ENCODE assay signal across 19 cellular contexts in the genomic region with DNA sequence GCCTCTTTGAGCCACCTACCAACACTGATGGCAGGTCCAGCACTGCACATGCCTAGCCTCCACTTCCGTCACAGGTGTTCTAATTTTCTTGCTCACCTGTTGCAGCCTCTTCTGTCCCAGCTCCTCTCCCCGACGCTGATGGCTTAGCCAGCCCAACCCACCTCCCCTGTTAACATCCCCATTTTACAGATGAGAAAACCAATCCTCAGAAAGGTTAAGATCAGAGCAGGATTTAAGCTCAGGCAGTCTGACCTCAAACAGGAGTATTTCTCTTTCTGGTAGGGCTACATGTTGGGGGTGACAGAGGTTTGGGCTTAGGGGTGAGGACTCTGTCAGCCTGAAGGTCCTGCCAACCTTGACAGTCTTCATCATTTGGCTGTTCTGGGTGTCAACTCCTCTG.
A peak's percentile ranks its signal among the peaks of the same experiment; 100 is the strongest.
DNase-seq lines count a peak whose midpoint lies in the region; ATAC-seq and TF ChIP-seq lines count a peak whose summit lies in the region.
"Had no signal": no experiment of that assay in that cellular context is flagged by ENCODE, and none has a peak within 500 bp of the region (broad histone marks: within the 10 kb centered on the region; RNA-seq: fewer than 3 reads in every experiment).

No MANE protein-coding gene starts in this region.

- TF ChIP-seq CTCF in heart right ventricle (IDR thresholded peaks at IDR 0.05) (no peak), sigmoid colon (IDR thresholded peaks at IDR 0.05) (no peak)

- H3K36me3 ChIP-seq in heart right ventricle (no peaks in the 10 kb centered on the region), sigmoid colon (no peaks in the 10 kb centered on the region)
- H3K36me3 ChIP-seq: BLaER1 had no signal

- no peak overlapping the region for H3K4me3 ChIP-seq in heart right ventricle
- no peak overlapping the region for H3K4me3 ChIP-seq in sigmoid colon
- H3K4me3 ChIP-seq: BLaER1, GM23338 had no signal

- no peak overlapping the region for H3K4me3 Mint-ChIP-seq in central memory CD8-positive, alpha-beta T cell
- H3K4me3 Mint-ChIP-seq in activated T-cell treated with anti-CD3 and anti-CD28 coated beads, Interleukin-2, amount 50 U/mL, for 24 hours, result no peak overlapping the region
- H3K4me3 Mint-ChIP-seq: B cell; CD4-positive, CD25-positive, alpha-beta regulatory T cell; CD8-positive, alpha-beta T cell; GM23338; H9; HFFc6 had no signal

- H3K9me3 Mint-ChIP-seq in central memory CD8-positive, alpha-beta T cell, result no peaks in the 10 kb centered on the region
- H3K9me3 Mint-ChIP-seq in activated T-cell treated with anti-CD3 and anti-CD28 coated beads, Interleukin-2, amount 50 U/mL, for 24 hours, result no peaks in the 10 kb centered on the region
- H3K9me3 Mint-ChIP-seq: CD4-positive, CD25-positive, alpha-beta regulatory T cell; CD8-positive, alpha-beta T cell; GM23338; HFFc6 had no signal

- no peak for ATAC-seq in left cardiac atrium
- no peak for ATAC-seq in heart right ventricle
- no peak for ATAC-seq in central memory CD8-positive, alpha-beta T cell (replicated peaks; ENCODE audit: extremely low read depth, poor library complexity, severe bottlenecking)
- no peak for ATAC-seq in GM18909 (IDR thresholded peaks at IDR 0.05; ENCODE audit: poor library complexity, unreplicated experiment)
- ATAC-seq: CD8-positive, alpha-beta T cell; GM23338; HCT116 had no signal

- H3K27ac ChIP-seq in heart right ventricle (no peak overlapping the region), sigmoid colon (no peak overlapping the region)
- H3K27ac ChIP-seq: 22Rv1, BLaER1, C4-2B had no signal

- no peaks in the 10 kb centered on the region for H3K36me3 Mint-ChIP-seq in central memory CD8-positive, alpha-beta T cell (ENCODE audit: insufficient read depth)
- no peaks in the 10 kb centered on the region for H3K36me3 Mint-ChIP-seq in activated T-cell treated with anti-CD3 and anti-CD28 coated beads, Interleukin-2, amount 50 U/mL, for 24 hours (ENCODE audit: low read depth)
- H3K36me3 Mint-ChIP-seq: CD4-positive, CD25-positive, alpha-beta regulatory T cell; CD8-positive, alpha-beta T cell had no signal

- H3K27me3 Mint-ChIP-seq in central memory CD8-positive, alpha-beta T cell, result peaks cover 11% of the 10 kb centered on the region
- H3K27me3 Mint-ChIP-seq in activated T-cell treated with anti-CD3 and anti-CD28 coated beads, Interleukin-2, amount 50 U/mL, for 24 hours, result no peaks in the 10 kb centered on the region

- peaks cover 0 to 4% (median 0%) of the 10 kb centered on the region in 9 donors for H3K4me1 ChIP-seq in heart right ventricle
- no peaks in the 10 kb centered on the region for H3K4me1 ChIP-seq in sigmoid colon
- H3K4me1 ChIP-seq: BLaER1, Caco-2 had no signal

- intact Hi-C loops in left cardiac atrium (cut with DNase I), result no loop called here
- intact Hi-C loops in heart right ventricle (cut with DNase I), result no loop called here
- intact Hi-C loops in sigmoid colon (cut with DNase I), result no loop called here

- H3K4me1 Mint-ChIP-seq in central memory CD8-positive, alpha-beta T cell, result no peaks in the 10 kb centered on the region
- no peaks in the 10 kb centered on the region for H3K4me1 Mint-ChIP-seq in activated T-cell treated with anti-CD3 and anti-CD28 coated beads, Interleukin-2, amount 50 U/mL, for 24 hours (ENCODE audit: low read depth)
- H3K4me1 Mint-ChIP-seq: B cell; CD4-positive, CD25-positive, alpha-beta regulatory T cell had no signal

- WGBS in heart right ventricle, 2 donors, result 88 to 95% methylated on average over 3 of the region's 3 CpGs
- WGBS in sigmoid colon, 2 donors, result 95 to 97% methylated on average over 3 of the region's 3 CpGs

- TF ChIP-seq POLR2A in sigmoid colon (IDR thresholded peaks at IDR 0.05), result no peak

- H3K27me3 ChIP-seq in heart right ventricle (peaks cover 0 to 31% (median 18%) of the 10 kb centered on the region in 7 donors), sigmoid colon (no peaks in the 10 kb centered on the region)
- H3K27me3 ChIP-seq: BLaER1 had no signal

- H3K27ac Mint-ChIP-seq in central memory CD8-positive, alpha-beta T cell (ENCODE audit: low read depth), result peak overlapping the region; percentile 7
- no peak overlapping the region for H3K27ac Mint-ChIP-seq in activated T-cell treated with anti-CD3 and anti-CD28 coated beads, Interleukin-2, amount 50 U/mL, for 24 hours
- H3K27ac Mint-ChIP-seq: B cell; CD4-positive, CD25-positive, alpha-beta regulatory T cell; CD8-positive, alpha-beta T cell; GM23338; H9; HFFc6 had no signal

- H3K9me3 ChIP-seq in heart right ventricle (no peaks in the 10 kb centered on the region), sigmoid colon (no peaks in the 10 kb centered on the region)
- H3K9me3 ChIP-seq: BLaER1, Caco-2 had no signal

- no peak for TF ChIP-seq EP300 in sigmoid colon (IDR thresholded peaks at IDR 0.05)

- peak; percentile 1 for DNase-seq in left cardiac atrium
- no peak for DNase-seq in heart right ventricle
- no peak for DNase-seq in central memory CD8-positive, alpha-beta T cell (ENCODE audit: low spot score in 2 of 2)
- peak; percentile 22 for DNase-seq in sigmoid colon
- DNase-seq in activated T-cell treated with anti-CD3 and anti-CD28 coated beads, Interleukin-2, amount 50 U/mL, for 24 hours, result no peak
- DNase-seq: Caco-2; CD4-positive, CD25-positive, alpha-beta regulatory T cell; CD8-positive, alpha-beta T cell; DMS153; DND-41; H9; HFFc6 had no signal

Comparison
In these comparisons a context has a peak if more than half of its experiments do, and no peak if none do; other contexts are left out.
1. DNase-seq: peak in left cardiac atrium (single experiment) and sigmoid colon (single experiment); none in heart right ventricle (0 of 2), central memory CD8-positive, alpha-beta T cell (0 of 2) and activated T-cell treated with anti-CD3 and anti-CD28 coated beads, Interleukin-2, amount 50 U/mL, for 24 hours (single experiment).